27 cellular contexts compared by ENCODE assay signal in the genomic region with DNA sequence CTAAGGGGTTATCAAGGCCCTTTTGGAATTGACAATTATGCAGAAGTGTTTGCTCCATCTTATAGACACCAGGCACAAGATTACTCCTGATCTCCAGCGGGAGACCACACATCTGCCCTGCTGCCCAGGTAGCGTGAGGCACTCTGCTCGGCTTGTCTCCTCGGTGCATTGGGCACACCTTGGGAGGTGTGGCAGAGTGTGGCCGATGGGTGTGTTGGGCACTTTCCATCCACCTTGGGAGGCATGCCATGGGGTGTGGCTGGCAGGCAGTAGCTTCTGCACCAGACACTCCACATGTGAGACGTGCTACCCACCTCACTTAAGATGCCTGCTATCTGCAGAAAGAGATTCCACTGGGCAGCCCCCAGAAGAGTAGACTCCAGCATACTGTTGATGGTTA. TPM values are rescaled to one million over a fixed set of nuclear protein-coding genes. Genes with fewer than 3 reads are reported as not detected.
"Had no signal": no experiment of that assay in that cellular context is flagged by ENCODE, and none has a peak within 500 bp of the region (broad histone marks: within the 10 kb centered on the region; RNA-seq: fewer than 3 reads in every experiment).

No MANE protein-coding gene starts in this region.

- H3K9me3 Mint-ChIP-seq: activated naive CD8-positive, alpha-beta T cell treated with anti-CD3 and anti-CD28 coated beads, Interleukin-2, amount 50 U/mL, for 24 hours; activated T-helper 1 cell treated with anti-CD3 and anti-CD28 coated beads, Interleukin-12 subunit alpha, Interleukin-12 subunit beta, Interleukin-2, Interleukin-4 antibody, amounts not matched to agents 30 ng/mL and 10 ng/mL and 1 ng/mL, durations not matched to agents 14 hours and 24 hours and 36 hours; central memory CD8-positive, alpha-beta T cell; neural crest cell; stimulated activated effector memory CD8-positive, alpha-beta T cell treated with anti-CD3 and anti-CD28 coated beads, Interleukin-12 subunit alpha, Interleukin-12 subunit beta, amount 100 ng/mL, for 72 hours; stimulated activated naive CD8-positive, alpha-beta T cell treated with anti-CD3 and anti-CD28 coated beads, Interleukin-15, Interleukin-2, amounts not matched to agents 100 ng/mL and 50 ng/mL, for 24 hours; T-cell had no signal

- FAIRE-seq: colon, keratinocyte had no signal

- H3K36me3 Mint-ChIP-seq: naive thymus-derived CD8-positive, alpha-beta T cell; stimulated activated effector memory CD8-positive, alpha-beta T cell treated with anti-CD3 and anti-CD28 coated beads, Interleukin-12 subunit alpha, Interleukin-12 subunit beta, amount 100 ng/mL, for 72 hours; T-cell had no signal

- H3K27me3 Mint-ChIP-seq: activated CD4-positive, alpha-beta T cell treated with anti-CD3 and anti-CD28 coated beads for 36 hours had no signal

- H3K9me3 ChIP-seq: breast epithelium had no signal

- DNase-seq: activated CD4-positive, alpha-beta T cell treated with anti-CD3 and anti-CD28 coated beads for 36 hours; activated CD4-positive, alpha-beta T cell treated with anti-CD3 and anti-CD28 coated beads, Interleukin-2, amount 50 U/mL, for 48 hours; activated CD4-positive, CD25-positive, alpha-beta regulatory T cell; activated CD8-positive, alpha-beta memory T cell treated with anti-CD3 and anti-CD28 coated beads, Interleukin-2, amount 50 U/mL, for 4 hours; activated effector memory CD4-positive, alpha-beta T cell treated with anti-CD3 and anti-CD28 coated beads, Interleukin-2, amount 50 U/mL, for 16 hours; activated naive CD4-positive, alpha-beta T cell treated with anti-CD3 and anti-CD28 coated beads, Interleukin-2, amount 50 U/mL, for 16 hours; activated naive CD8-positive, alpha-beta T cell treated with anti-CD3 and anti-CD28 coated beads, Interleukin-2, amount 50 U/mL, for 24 hours; activated T-cell treated with anti-CD3 and anti-CD28 coated beads, Interleukin-2, amount 50 U/mL, for 1 hour; dorsolateral prefrontal cortex; effector memory CD4-positive, alpha-beta T cell; left cardiac atrium; mammary epithelial cell; naive thymus-derived CD8-positive, alpha-beta T cell; stimulated activated CD4-positive, alpha-beta T cell treated with anti-CD3 and anti-CD28 coated beads, Interleukin-4, amount 100 ng/mL, for 24 hours; T-cell had no signal

- H3K36me3 ChIP-seq: breast epithelium had no signal

- H3K27ac ChIP-seq: breast epithelium, dorsolateral prefrontal cortex had no signal

- ATAC-seq: activated CD4-positive, alpha-beta T cell treated with anti-CD3 and anti-CD28 coated beads for 36 hours; activated naive CD8-positive, alpha-beta T cell treated with anti-CD3 and anti-CD28 coated beads, Interleukin-2, amount 50 U/mL, for 24 hours; left cardiac atrium; naive thymus-derived CD8-positive, alpha-beta T cell; right cardiac atrium; stimulated activated effector memory CD8-positive, alpha-beta T cell treated with anti-CD3 and anti-CD28 coated beads, Interleukin-12 subunit alpha, Interleukin-12 subunit beta, amount 100 ng/mL, for 72 hours; T-cell had no signal

- H3K27me3 ChIP-seq: breast epithelium, dorsolateral prefrontal cortex had no signal

- H3K4me3 ChIP-seq: breast epithelium, dorsolateral prefrontal cortex had no signal

- H3K27ac Mint-ChIP-seq: activated CD4-positive, alpha-beta T cell treated with anti-CD3 and anti-CD28 coated beads for 36 hours; activated naive CD8-positive, alpha-beta T cell treated with anti-CD3 and anti-CD28 coated beads, Interleukin-2, amount 50 U/mL, for 24 hours; activated T-helper 1 cell treated with anti-CD3 and anti-CD28 coated beads, Interleukin-12 subunit alpha, Interleukin-12 subunit beta, Interleukin-2, Interleukin-4 antibody, amounts not matched to agents 30 ng/mL and 10 ng/mL and 1 ng/mL, durations not matched to agents 14 hours and 24 hours and 36 hours; stimulated activated effector memory CD8-positive, alpha-beta T cell treated with anti-CD3 and anti-CD28 coated beads, Interleukin-12 subunit alpha, Interleukin-12 subunit beta, amount 100 ng/mL, for 72 hours; stimulated activated naive CD8-positive, alpha-beta T cell treated with anti-CD3 and anti-CD28 coated beads, Interleukin-15, Interleukin-2, amounts not matched to agents 100 ng/mL and 50 ng/mL, for 24 hours; T-cell had no signal

- H3K4me3 Mint-ChIP-seq: activated CD4-positive, alpha-beta T cell treated with anti-CD3 and anti-CD28 coated beads for 36 hours; activated naive CD8-positive, alpha-beta T cell treated with anti-CD3 and anti-CD28 coated beads, Interleukin-2, amount 50 U/mL, for 24 hours; activated T-helper 1 cell treated with anti-CD3 and anti-CD28 coated beads, Interleukin-12 subunit alpha, Interleukin-12 subunit beta, Interleukin-2, Interleukin-4 antibody, amounts not matched to agents 30 ng/mL and 10 ng/mL and 1 ng/mL, durations not matched to agents 14 hours and 24 hours and 36 hours; central memory CD8-positive, alpha-beta T cell; naive thymus-derived CD8-positive, alpha-beta T cell; neural crest cell; stimulated activated effector memory CD8-positive, alpha-beta T cell treated with anti-CD3 and anti-CD28 coated beads, Interleukin-12 subunit alpha, Interleukin-12 subunit beta, amount 100 ng/mL, for 72 hours; stimulated activated naive CD8-positive, alpha-beta T cell treated with anti-CD3 and anti-CD28 coated beads, Interleukin-15, Interleukin-2, amounts not matched to agents 100 ng/mL and 50 ng/mL, for 24 hours; T-cell had no signal

RNA-seq across cellular contexts. Expression of gene GADD45G, which starts 54.1 kb away (rescaled TPM):
- total RNA-seq: epithelial cell of proximal tubule, SK-MEL-5 had no signal
- polyA plus RNA-seq: fibroblast of lung had no signal
